Comparison of ENCODE assay signal across 8 cellular contexts in genomic region chr9:35660966-35661413, GRCh38. TPM values are rescaled to one million over a fixed set of nuclear protein-coding genes. Genes with fewer than 3 reads are reported as not detected.
DNase-seq lines count a peak whose midpoint lies in the region; ATAC-seq, FAIRE-seq and TF ChIP-seq lines count a peak whose summit lies in the region.

No MANE protein-coding gene starts in this region.

- H3K27me3 ChIP-seq in right atrium auricular region, result no peaks in the 10 kb centered on the region
- H3K27me3 ChIP-seq in liver (ENCODE audit: control insufficient read depth in 4 of 4, insufficient read depth in 4 of 4, low read length in 3 of 4), result no peaks in the 10 kb centered on the region

- no peak overlapping the region for H3K4me3 ChIP-seq in right atrium auricular region
- no peak overlapping the region for H3K4me3 ChIP-seq in liver (ENCODE audit: low read depth in 1 of 3, low read length in 3 of 3)

- peaks cover 15% of the 10 kb centered on the region for H3K36me3 ChIP-seq in right atrium auricular region
- no peaks in the 10 kb centered on the region for H3K36me3 ChIP-seq in liver (ENCODE audit: control insufficient read depth in 4 of 4, insufficient read depth in 3 of 4, low read depth in 1 of 4, low read length in 3 of 4)

- peak; percentile 63 to 69 for TF ChIP-seq RAD21 in liver (IDR thresholded peaks at IDR 0.05)

- DNase-seq in right atrium auricular region (ENCODE audit: low spot score) (no peak), Right ventricle myocardium superior (no peak), amniotic epithelial cell (ENCODE audit: low read depth) (peak; percentile 39), RCC 7860 (ENCODE audit: low spot score) (no peak), NCI-H187 (lab: John Stamatoyannopoulos, UW) (no peak), DMS79 (lab: John Stamatoyannopoulos, UW) (no peak)

- intact Hi-C loops in Right ventricle myocardium superior (cut with DNase I), result loop anchor here (5.0 kb wide), 2 partner anchors 36 to 66 kb away; no protein-coding TSS in a partner anchor

- ATAC-seq in Right ventricle myocardium superior (ENCODE audit: poor library complexity), result no peak
- no peak for ATAC-seq in HG02840 (IDR thresholded peaks at IDR 0.05; ENCODE audit: low FRiP score, unreplicated experiment)

- peak in 1 of 2 donors; percentile 73 for TF ChIP-seq CTCF in right atrium auricular region (IDR thresholded peaks at IDR 0.05)
- peak; percentile 36 for TF ChIP-seq CTCF in liver (IDR thresholded peaks at IDR 0.05; ENCODE audit: low read depth, low read length, missing input control)

- H3K9me3 ChIP-seq in right atrium auricular region (no peaks in the 10 kb centered on the region), liver (ENCODE audit: control insufficient read depth in 4 of 4, low read length in 3 of 4) (no peaks in the 10 kb centered on the region)

- peaks cover 0 to 54% of the 10 kb centered on the region in 2 donors for H3K4me1 ChIP-seq in right atrium auricular region
- peaks cover 4 to 34% (median 12%) of the 10 kb centered on the region in 4 donors for H3K4me1 ChIP-seq in liver (ENCODE audit: control insufficient read depth in 4 of 4, insufficient read depth in 4 of 4, low read length in 3 of 4)

- H3K9ac ChIP-seq in liver (ENCODE audit: low read depth in 1 of 2, low read length in 2 of 2), result no peak overlapping the region

- 71% methylated on average over 9 of the region's 9 CpGs for WGBS in liver

- no peak for FAIRE-seq in RCC 7860 (lab: Jason Lieb, UNC)

- peak overlapping the region; percentile 97 to 98 for H3K27ac ChIP-seq in right atrium auricular region
- no peak overlapping the region for H3K27ac ChIP-seq in liver (ENCODE audit: low read depth in 1 of 2, low read length in 2 of 2)

TF ChIP-seq in liver, 16 proteins besides CTCF, POLR2A, EP300 and RAD21:
- no peak for TF ChIP-seq HNF4G (IDR thresholded peaks at IDR 0.05)
- TF ChIP-seq RXRA (IDR thresholded peaks at IDR 0.05), result no peak
- no peak for TF ChIP-seq GABPA (IDR thresholded peaks at IDR 0.05 in 1 of 2, conservative IDR thresholded peaks at IDR 0.05 in 1 of 2)
- no peak for TF ChIP-seq TAF1 (conservative IDR thresholded peaks at IDR 0.05)
- TF ChIP-seq, protein P1, sequence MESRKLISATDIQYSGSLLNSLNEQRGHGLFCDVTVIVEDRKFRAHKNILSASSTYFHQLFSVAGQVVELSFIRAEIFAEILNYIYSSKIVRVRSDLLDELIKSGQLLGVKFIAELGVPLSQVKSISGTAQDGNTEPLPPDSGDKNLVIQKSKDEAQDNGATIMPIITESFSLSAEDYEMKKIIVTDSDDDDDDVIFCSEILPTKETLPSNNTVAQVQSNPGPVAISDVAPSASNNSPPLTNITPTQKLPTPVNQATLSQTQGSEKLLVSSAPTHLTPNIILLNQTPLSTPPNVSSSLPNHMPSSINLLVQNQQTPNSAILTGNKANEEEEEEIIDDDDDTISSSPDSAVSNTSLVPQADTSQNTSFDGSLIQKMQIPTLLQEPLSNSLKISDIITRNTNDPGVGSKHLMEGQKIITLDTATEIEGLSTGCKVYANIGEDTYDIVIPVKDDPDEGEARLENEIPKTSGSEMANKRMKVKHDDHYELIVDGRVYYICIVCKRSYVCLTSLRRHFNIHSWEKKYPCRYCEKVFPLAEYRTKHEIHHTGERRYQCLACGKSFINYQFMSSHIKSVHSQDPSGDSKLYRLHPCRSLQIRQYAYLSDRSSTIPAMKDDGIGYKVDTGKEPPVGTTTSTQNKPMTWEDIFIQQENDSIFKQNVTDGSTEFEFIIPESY (IDR thresholded peaks at IDR 0.05), result no peak
- TF ChIP-seq, protein P2, sequence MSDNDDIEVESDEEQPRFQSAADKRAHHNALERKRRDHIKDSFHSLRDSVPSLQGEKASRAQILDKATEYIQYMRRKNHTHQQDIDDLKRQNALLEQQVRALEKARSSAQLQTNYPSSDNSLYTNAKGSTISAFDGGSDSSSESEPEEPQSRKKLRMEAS (IDR thresholded peaks at IDR 0.05), result no peak
- no peak for TF ChIP-seq HNF4A (conservative IDR thresholded peaks at IDR 0.05)
- TF ChIP-seq NR2F2 (IDR thresholded peaks at IDR 0.05), result no peak
- no peak for TF ChIP-seq FOXA1 (IDR thresholded peaks at IDR 0.05)
- no peak for TF ChIP-seq JUND (IDR thresholded peaks at IDR 0.05)
- no peak for TF ChIP-seq FOXA2 (IDR thresholded peaks at IDR 0.05)
- no peak for TF ChIP-seq SP1 (IDR thresholded peaks at IDR 0.05)
- no peak for TF ChIP-seq ATF3 (IDR thresholded peaks at IDR 0.05)
- no peak for TF ChIP-seq YY1 (IDR thresholded peaks at IDR 0.05)
- TF ChIP-seq EGR1 (IDR thresholded peaks at IDR 0.05; ENCODE audit: low read depth in 2 of 2), result no peak
- TF ChIP-seq, protein P3, sequence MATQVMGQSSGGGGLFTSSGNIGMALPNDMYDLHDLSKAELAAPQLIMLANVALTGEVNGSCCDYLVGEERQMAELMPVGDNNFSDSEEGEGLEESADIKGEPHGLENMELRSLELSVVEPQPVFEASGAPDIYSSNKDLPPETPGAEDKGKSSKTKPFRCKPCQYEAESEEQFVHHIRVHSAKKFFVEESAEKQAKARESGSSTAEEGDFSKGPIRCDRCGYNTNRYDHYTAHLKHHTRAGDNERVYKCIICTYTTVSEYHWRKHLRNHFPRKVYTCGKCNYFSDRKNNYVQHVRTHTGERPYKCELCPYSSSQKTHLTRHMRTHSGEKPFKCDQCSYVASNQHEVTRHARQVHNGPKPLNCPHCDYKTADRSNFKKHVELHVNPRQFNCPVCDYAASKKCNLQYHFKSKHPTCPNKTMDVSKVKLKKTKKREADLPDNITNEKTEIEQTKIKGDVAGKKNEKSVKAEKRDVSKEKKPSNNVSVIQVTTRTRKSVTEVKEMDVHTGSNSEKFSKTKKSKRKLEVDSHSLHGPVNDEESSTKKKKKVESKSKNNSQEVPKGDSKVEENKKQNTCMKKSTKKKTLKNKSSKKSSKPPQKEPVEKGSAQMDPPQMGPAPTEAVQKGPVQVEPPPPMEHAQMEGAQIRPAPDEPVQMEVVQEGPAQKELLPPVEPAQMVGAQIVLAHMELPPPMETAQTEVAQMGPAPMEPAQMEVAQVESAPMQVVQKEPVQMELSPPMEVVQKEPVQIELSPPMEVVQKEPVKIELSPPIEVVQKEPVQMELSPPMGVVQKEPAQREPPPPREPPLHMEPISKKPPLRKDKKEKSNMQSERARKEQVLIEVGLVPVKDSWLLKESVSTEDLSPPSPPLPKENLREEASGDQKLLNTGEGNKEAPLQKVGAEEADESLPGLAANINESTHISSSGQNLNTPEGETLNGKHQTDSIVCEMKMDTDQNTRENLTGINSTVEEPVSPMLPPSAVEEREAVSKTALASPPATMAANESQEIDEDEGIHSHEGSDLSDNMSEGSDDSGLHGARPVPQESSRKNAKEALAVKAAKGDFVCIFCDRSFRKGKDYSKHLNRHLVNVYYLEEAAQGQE (IDR thresholded peaks at IDR 0.05), result no peak

RNA-seq across cellular contexts. Expression of gene CCDC107, which starts 2.9 kb away (rescaled TPM):
- total RNA-seq in right atrium auricular region (10 to 100 TPM; 38.5 to 64.3 TPM), Right ventricle myocardium superior (48.4 TPM), liver (1 to 10 TPM; 5.4 to 6.7 TPM)
- 10 to 100 TPM; 14.2 to 20.2 TPM for polyA plus RNA-seq in liver

RNA-seq across cellular contexts. Expression of gene RMRP, which starts 3.2 kb away (rescaled TPM):
- total RNA-seq in right atrium auricular region (100 to 1,000 TPM in 1 of 2 donors, not detected in 1; 431 TPM), Right ventricle myocardium superior (19,155 TPM), liver (over 10,000 TPM in 1 of 2 donors, 1,000 to 10,000 TPM in 1; 5,304 to 67,037 TPM)
- 10 to 100 TPM in 1 of 2 donors, 1 to 10 TPM in 1; 5.3 to 50.9 TPM for polyA plus RNA-seq in liver

RNA-seq across cellular contexts. Expression of gene ARHGEF39, which starts 4.0 kb away (rescaled TPM):
- under 1 TPM in 1 of 2 donors, not detected in 1; 0.44 TPM for total RNA-seq in right atrium auricular region
- 0.24 TPM for total RNA-seq in Right ventricle myocardium superior
- total RNA-seq in liver, result 1 to 10 TPM in 1 of 2 donors, under 1 TPM in 1; under 0.01 to 7.4 TPM
- under 1 TPM; 0.74 TPM for polyA plus RNA-seq in liver

RNA-seq across cellular contexts. Expression of gene SIT1, which starts 10.3 kb away (rescaled TPM):
- total RNA-seq in right atrium auricular region (under 1 TPM in 1 of 2 donors, not detected in 1; 0.55 TPM), Right ventricle myocardium superior (not detected), liver (1 to 10 TPM in 1 of 2 donors, under 1 TPM in 1; 0.25 to 1.1 TPM)
- polyA plus RNA-seq in liver, result under 1 TPM; 0.17 to 0.44 TPM

RNA-seq across cellular contexts. Expression of gene CA9, which starts 12.7 kb away (rescaled TPM):
- total RNA-seq in right atrium auricular region (1 to 10 TPM; 5.5 to 5.9 TPM), Right ventricle myocardium superior (not detected), liver (under 1 TPM; 0.47 to 0.67 TPM)
- 1 to 10 TPM in 1 of 2 donors, under 1 TPM in 1; 0.93 to 2.2 TPM for polyA plus RNA-seq in liver

Comparison
In these comparisons a context has a peak if more than half of its experiments do, and no peak if none do; other contexts are left out.
1. RNA of gene RMRP, which starts 3.2 kb away (total RNA-seq): 5,304 to 67,037 TPM in liver and 19,155 TPM in Right ventricle myocardium superior (single experiment); 431 TPM in right atrium auricular region; every median in the first group is over 10 times any median in the second.
2. H3K27ac ChIP-seq: peak in right atrium auricular region (2 of 2); none in liver (0 of 2).